Comparison of ENCODE assay signal across 8 cellular contexts in the genomic region with DNA sequence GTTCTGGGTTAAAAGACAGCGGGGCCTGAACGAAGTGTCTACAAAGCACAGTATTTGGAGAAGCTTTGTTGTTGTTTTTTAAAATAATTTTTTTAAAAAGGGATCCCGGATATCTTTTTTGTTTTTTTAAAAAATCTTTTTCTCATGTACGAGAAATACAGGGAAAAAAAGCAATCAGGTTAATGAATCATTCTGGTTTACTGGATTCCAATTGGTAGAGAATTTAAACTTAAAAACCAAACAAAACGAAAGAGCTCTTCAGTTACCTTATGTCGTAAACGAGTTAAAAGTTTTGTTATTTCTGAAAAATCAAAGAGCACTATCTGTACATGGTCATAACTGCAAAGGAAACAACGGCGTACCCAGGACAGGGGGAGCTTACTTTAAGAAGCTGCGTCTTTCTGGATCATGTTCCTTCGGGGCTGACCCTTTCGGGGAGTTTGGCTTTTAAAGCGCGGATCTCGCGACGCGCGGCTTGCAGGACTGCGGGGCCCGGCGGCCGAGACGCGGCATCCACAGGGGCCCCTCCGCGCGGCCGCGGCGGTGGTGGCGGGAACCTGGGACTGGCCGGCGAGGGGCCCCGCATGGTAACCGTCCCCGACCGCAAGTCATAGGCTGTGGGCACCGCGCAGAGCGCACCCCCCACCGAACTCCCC. TPM values are rescaled to one million over a fixed set of nuclear protein-coding genes. Genes with fewer than 3 reads are reported as not detected.
DNase-seq lines count a peak whose midpoint lies in the region; ATAC-seq and TF ChIP-seq lines count a peak whose summit lies in the region.

No MANE protein-coding gene starts in this region.

- POLR2A ChIA-PET in OCI-LY7 (lab: Charles Lee) = interaction anchor here (0.6 kb wide), 1 partner anchor 58 kb away, joined by 3 read pairs; no protein-coding TSS in a partner anchor

- H3K9me2 ChIP-seq in OCI-LY7 (ENCODE audit: insufficient read depth, low read length) = no peaks in the 10 kb centered on the region

- no peak overlapping the region for H2AFZ ChIP-seq in OCI-LY7 (ENCODE audit: low read length)

- no peaks in the 10 kb centered on the region for H4K20me1 ChIP-seq in OCI-LY7 (ENCODE audit: insufficient read depth, low read length)

- no peaks in the 10 kb centered on the region for H3K4me1 ChIP-seq in RWPE2 (ENCODE audit: insufficient read depth, poor library complexity, severe bottlenecking)
- peaks cover 13% of the 10 kb centered on the region for H3K4me1 ChIP-seq in mononuclear cell (ENCODE audit: insufficient read depth, low read length)
- no peaks in the 10 kb centered on the region for H3K4me1 ChIP-seq in uterus
- no peaks in the 10 kb centered on the region for H3K4me1 ChIP-seq in OCI-LY7 (ENCODE audit: insufficient read depth, low read length, poor library complexity, severe bottlenecking)

- H3K4me3 ChIP-seq in GM12875 (ENCODE audit: low read depth, low read length) = peak overlapping the region; percentile 52
- H3K4me3 ChIP-seq in RWPE2 (ENCODE audit: severe bottlenecking) = peak overlapping the region; percentile 90
- peak overlapping the region; percentile 70 for H3K4me3 ChIP-seq in epithelial cell of esophagus (ENCODE audit: low read length)
- H3K4me3 ChIP-seq in mononuclear cell (ENCODE audit: low read length) = peak overlapping the region; percentile 45
- peak overlapping the region; percentile 46 to 93 for H3K4me3 ChIP-seq in uterus
- H3K4me3 ChIP-seq in OCI-LY7 (ENCODE audit: low read depth, low read length, poor library complexity, severe bottlenecking) = no peak overlapping the region

- BruUV-seq in OCI-LY7 (replicated peaks; lab: Mats Ljungman, UMichigan) = no TSS peak

- peak; percentile 68 for ATAC-seq in RWPE2 (ENCODE audit: low read depth)

- H3K9me3 ChIP-seq in RWPE2 (ENCODE audit: severe bottlenecking) (no peaks in the 10 kb centered on the region), mononuclear cell (ENCODE audit: low read depth, low read length) (no peaks in the 10 kb centered on the region), uterus (no peaks in the 10 kb centered on the region), OCI-LY7 (ENCODE audit: low read length) (no peaks in the 10 kb centered on the region)

- CTCF ChIA-PET in OCI-LY7 (lab: Charles Lee; ENCODE audit: unreplicated experiment) = no interaction called here

- H3K79me2 ChIP-seq in OCI-LY7 (ENCODE audit: insufficient read depth, low read depth, low read length) = no peaks in the 10 kb centered on the region

- H3K4me2 ChIP-seq in OCI-LY7 (ENCODE audit: low read length) = no peak overlapping the region

- H3K36me3 ChIP-seq in RWPE2 (ENCODE audit: low read depth) = no peaks in the 10 kb centered on the region
- H3K36me3 ChIP-seq in uterus = no peaks in the 10 kb centered on the region
- H3K36me3 ChIP-seq in OCI-LY7 (ENCODE audit: insufficient read depth, low read length) = no peaks in the 10 kb centered on the region

- H3K27ac ChIP-seq in RWPE2 (ENCODE audit: poor library complexity, severe bottlenecking) (no peak overlapping the region), uterus (peak overlapping the region; percentile 59 to 79), OCI-LY7 (ENCODE audit: low read depth, low read length, poor library complexity, severe bottlenecking) (no peak overlapping the region)

- DNase-seq in AG08396 (ENCODE audit: low spot score) (peak; percentile 64), RWPE2 (ENCODE audit: low spot score) (no peak), epithelial cell of esophagus (ENCODE audit: low read depth) (peak; percentile 46), uterus (peak; percentile 28 to 43), OCI-LY7 (ENCODE audit: low spot score) (no peak), T-helper 9 cell (no peak)

- H3K27me3 ChIP-seq in RWPE2 (ENCODE audit: insufficient read depth, poor library complexity, severe bottlenecking) (no peaks in the 10 kb centered on the region), mononuclear cell (ENCODE audit: insufficient read depth, low read length) (peaks cover 97% of the 10 kb centered on the region), uterus (no peaks in the 10 kb centered on the region)

- no peak for TF ChIP-seq POLR2A in uterus (IDR thresholded peaks at IDR 0.05)

- TF ChIP-seq CTCF in GM12875 (IDR thresholded peaks at IDR 0.05; ENCODE audit: borderline replicate concordance, insufficient read depth, low read depth, low read length) = no peak
- no peak for TF ChIP-seq CTCF in RWPE2 (IDR thresholded peaks at IDR 0.05; ENCODE audit: poor library complexity, severe bottlenecking)
- TF ChIP-seq CTCF in epithelial cell of esophagus (IDR thresholded peaks at IDR 0.05; ENCODE audit: insufficient read depth, low read depth, low read length, missing control alignments) = no peak
- no peak for TF ChIP-seq CTCF in uterus (IDR thresholded peaks at IDR 0.05)
- no peak for TF ChIP-seq CTCF in OCI-LY7 (conservative IDR thresholded peaks at IDR 0.05; ENCODE audit: low read length)

- intact Hi-C loops in uterus (cut with DNase I; ENCODE audit: low total_unique reads) = no loop called here
- intact Hi-C loops in OCI-LY7 (cut with micrococcal nuclease; ENCODE audit: unreplicated experiment) = no loop called here

RNA-seq across cellular contexts. Expression of gene IL20RA, which starts 0.9 kb away (rescaled TPM):
- 0.10 TPM for total RNA-seq in mononuclear cell
- total RNA-seq in uterus = 1 to 10 TPM in 3 of 4 donors, under 1 TPM in 1; 0.88 to 6.4 (median 4.3) TPM
- not detected in 2 replicates for total RNA-seq in OCI-LY7 (2014; rRNA removed; shearing (Covaris generic))
- not detected in 2 replicates for total RNA-seq in OCI-LY7 (2022)

Comparison
In these comparisons a context has a peak if more than half of its experiments do, and no peak if none do; other contexts are left out.
1. DNase-seq: peak in AG08396 (single experiment), epithelial cell of esophagus (single experiment) and uterus (2 of 2); none in RWPE2 (single experiment), OCI-LY7 (single experiment) and T-helper 9 cell (single experiment).
2. H3K27ac ChIP-seq: peak in uterus (2 of 2); none in RWPE2 (single experiment) and OCI-LY7 (single experiment).